ENCODE assay signal across 8 cellular contexts in the genomic region with DNA sequence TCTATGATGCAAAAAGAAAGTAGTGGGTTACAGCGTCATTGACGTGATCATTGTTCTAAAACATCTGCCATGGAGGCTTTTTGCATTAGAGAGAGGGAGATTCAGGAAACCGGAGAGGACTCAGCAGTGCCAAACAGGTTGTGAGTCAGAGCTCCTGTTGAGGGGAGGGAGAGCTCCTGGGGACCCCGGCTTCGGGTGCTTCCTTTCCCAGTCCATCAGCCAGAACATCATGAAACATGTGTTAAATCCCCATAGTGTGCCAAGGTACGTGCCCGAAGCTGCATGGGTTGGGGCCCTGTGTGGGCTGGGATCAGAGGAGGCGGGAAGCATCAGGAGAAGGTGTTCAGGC. TPM values are rescaled to one million over a fixed set of nuclear protein-coding genes. Genes with fewer than 3 reads are reported as not detected.
A peak's percentile ranks its signal among the peaks of the same experiment; 100 is the strongest.
DNase-seq lines count a peak whose midpoint lies in the region; ATAC-seq, FAIRE-seq and TF ChIP-seq lines count a peak whose summit lies in the region.

No MANE protein-coding gene starts in this region.

- POLR2A ChIA-PET in A549 (lab: Yijun Ruan, JAX): no interaction called here

- no peak overlapping the region for H3K27ac ChIP-seq in A549

- peak overlapping the region; percentile 86 for H3K27ac Mint-ChIP-seq in activated T-helper 2 cell treated with anti-CD3 and anti-CD28 coated beads, Interferon-gamma antibody, Interleukin-2, Interleukin-4, amounts not matched to agents 10 μg/mL and 5 μg/mL and 100 μg/mL, durations not matched to agents 14 hours and 24 hours and 36 hours

- no peaks in the 10 kb centered on the region for H3K4me1 ChIP-seq in A549

- peak overlapping the region; percentile 91; the same call in 1 of the 3 replicates for H3K4me2 ChIP-seq in A549

- no peaks in the 10 kb centered on the region for H3K9me3 ChIP-seq in A549

- peaks cover 43% of the 10 kb centered on the region for H3K27me3 Mint-ChIP-seq in activated T-helper 2 cell treated with anti-CD3 and anti-CD28 coated beads, Interferon-gamma antibody, Interleukin-2, Interleukin-4, amounts not matched to agents 10 μg/mL and 5 μg/mL and 100 μg/mL, durations not matched to agents 14 hours and 24 hours and 36 hours (ENCODE audit: low read depth)

- no peaks in the 10 kb centered on the region for H3K9me3 Mint-ChIP-seq in activated T-helper 2 cell treated with anti-CD3 and anti-CD28 coated beads, Interferon-gamma antibody, Interleukin-2, Interleukin-4, amounts not matched to agents 10 μg/mL and 5 μg/mL and 100 μg/mL, durations not matched to agents 14 hours and 24 hours and 36 hours

- no peak overlapping the region; the same call in 2 of the 3 replicates for H3K4me3 ChIP-seq in A549

- no peaks in the 10 kb centered on the region for H3K36me3 Mint-ChIP-seq in activated T-helper 2 cell treated with anti-CD3 and anti-CD28 coated beads, Interferon-gamma antibody, Interleukin-2, Interleukin-4, amounts not matched to agents 10 μg/mL and 5 μg/mL and 100 μg/mL, durations not matched to agents 14 hours and 24 hours and 36 hours (ENCODE audit: low read depth)

- no peak for TF ChIP-seq POLR2A in A549 (IDR thresholded peaks at IDR 0.05; ENCODE audit: low read length)

- peaks cover 24% of the 10 kb centered on the region for H3K4me1 Mint-ChIP-seq in activated T-helper 2 cell treated with anti-CD3 and anti-CD28 coated beads, Interferon-gamma antibody, Interleukin-2, Interleukin-4, amounts not matched to agents 10 μg/mL and 5 μg/mL and 100 μg/mL, durations not matched to agents 14 hours and 24 hours and 36 hours (ENCODE audit: low read depth)

- CTCF ChIA-PET in A549 (lab: Yijun Ruan, JAX): interaction anchor here (1.4 kb wide), 1 partner anchor 13 kb away, joined by 3 read pairs; no protein-coding TSS in a partner anchor

- no peak for TF ChIP-seq EP300 in A549 (IDR thresholded peaks at IDR 0.05)

- TF ChIP-seq CTCF in A549 (IDR thresholded peaks at IDR 0.05): no peak

- FAIRE-seq in A549 (lab: Jason Lieb, UNC): no peak

- no peak for ATAC-seq in A549
- ATAC-seq in HG02623 (IDR thresholded peaks at IDR 0.05; ENCODE audit: unreplicated experiment): peak; percentile 14
- no peak for ATAC-seq in HG02981 (IDR thresholded peaks at IDR 0.05; ENCODE audit: unreplicated experiment)

- intact Hi-C loops in activated T-helper 2 cell treated with anti-CD3 and anti-CD28 coated beads, Interferon-gamma antibody, Interleukin-2, Interleukin-4, amounts not matched to agents 10 μg/mL and 5 μg/mL and 100 μg/mL, durations not matched to agents 14 hours and 24 hours and 36 hours (cut with micrococcal nuclease): loop anchor here (1.0 to 5.0 kb wide), 3 partner anchors 44 to 81 kb away; no protein-coding TSS in a partner anchor

- no peak for TF ChIP-seq RAD21 in A549 (conservative IDR thresholded peaks at IDR 0.05 in 1 of 2, IDR thresholded peaks at IDR 0.05 in 1 of 2)

- peak overlapping the region; percentile 87 for H3K4me3 Mint-ChIP-seq in activated T-helper 2 cell treated with anti-CD3 and anti-CD28 coated beads, Interferon-gamma antibody, Interleukin-2, Interleukin-4, amounts not matched to agents 10 μg/mL and 5 μg/mL and 100 μg/mL, durations not matched to agents 14 hours and 24 hours and 36 hours (ENCODE audit: low read depth)

- no peak for DNase-seq in A549 (ENCODE audit: low read depth in 1 of 2, low spot score in 1 of 2)
- DNase-seq in activated T-helper 2 cell treated with anti-CD3 and anti-CD28 coated beads, Interferon-gamma antibody, Interleukin-2, Interleukin-4, amounts not matched to agents 10 μg/mL and 5 μg/mL and 100 μg/mL, durations not matched to agents 14 hours and 24 hours and 36 hours (ENCODE audit: low spot score): no peak
- DNase-seq in left kidney (ENCODE audit: low read depth, low spot score): peak; percentile 38
- DNase-seq in COLO668 (lab: John Stamatoyannopoulos, UW; ENCODE audit: unreplicated experiment): no peak
- no peak for DNase-seq in midbrain (lab: John Stamatoyannopoulos, UW)
- DNase-seq in NCI-H526 treated with DMSO at 0.1 percent for 48 hours (lab: John Stamatoyannopoulos, UW): no peak

- 55% methylated on average over 8 of the region's 8 CpGs for WGBS in A549 (ENCODE audit: missing lambda C conversion rate)

TF ChIP-seq in A549, 52 proteins besides CTCF, POLR2A, EP300 and RAD21:
- TF ChIP-seq HOXB5 (CRISPR knock-in tag; IDR thresholded peaks at IDR 0.05) (no peak), HOXA7 (CRISPR knock-in tag; IDR thresholded peaks at IDR 0.05) (no peak), BHLHE40 (IDR thresholded peaks at IDR 0.05; ENCODE audit: low read depth, low read length) (no peak), MAZ (IDR thresholded peaks at IDR 0.05; ENCODE audit: borderline replicate concordance, low read depth, low read length) (no peak), RFX5 (IDR thresholded peaks at IDR 0.05) (no peak), NPAS2 (CRISPR knock-in tag; IDR thresholded peaks at IDR 0.05; ENCODE audit: borderline replicate concordance) (no peak), FOSL2 (IDR thresholded peaks at IDR 0.05) (no peak), FOSL2 (CRISPR knock-in tag; IDR thresholded peaks at IDR 0.05) (no peak), HDAC2 (IDR thresholded peaks at IDR 0.05) (no peak), CHD2 (IDR thresholded peaks at IDR 0.05; ENCODE audit: low read length, partially characterized antibody) (no peak), ZNF302 (CRISPR knock-in tag; IDR thresholded peaks at IDR 0.05) (no peak), ESRRA (IDR thresholded peaks at IDR 0.05; ENCODE audit: borderline replicate concordance, low read length) (no peak), EHF (CRISPR knock-in tag; IDR thresholded peaks at IDR 0.05) (no peak), JUNB (IDR thresholded peaks at IDR 0.05) (no peak), ZSCAN20 (CRISPR knock-in tag; IDR thresholded peaks at IDR 0.05) (no peak), MAFK (IDR thresholded peaks at IDR 0.05; ENCODE audit: partially characterized antibody) (no peak), RCOR1 (IDR thresholded peaks at IDR 0.05; ENCODE audit: low read depth, low read length) (no peak)
- TF ChIP-seq, protein P1, sequence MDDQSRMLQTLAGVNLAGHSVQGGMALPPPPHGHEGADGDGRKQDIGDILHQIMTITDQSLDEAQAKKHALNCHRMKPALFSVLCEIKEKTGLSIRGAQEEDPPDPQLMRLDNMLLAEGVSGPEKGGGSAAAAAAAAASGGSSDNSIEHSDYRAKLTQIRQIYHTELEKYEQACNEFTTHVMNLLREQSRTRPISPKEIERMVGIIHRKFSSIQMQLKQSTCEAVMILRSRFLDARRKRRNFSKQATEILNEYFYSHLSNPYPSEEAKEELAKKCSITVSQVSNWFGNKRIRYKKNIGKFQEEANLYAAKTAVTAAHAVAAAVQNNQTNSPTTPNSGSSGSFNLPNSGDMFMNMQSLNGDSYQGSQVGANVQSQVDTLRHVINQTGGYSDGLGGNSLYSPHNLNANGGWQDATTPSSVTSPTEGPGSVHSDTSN (IDR thresholded peaks at IDR 0.05): no peak
- TF ChIP-seq, protein P2, sequence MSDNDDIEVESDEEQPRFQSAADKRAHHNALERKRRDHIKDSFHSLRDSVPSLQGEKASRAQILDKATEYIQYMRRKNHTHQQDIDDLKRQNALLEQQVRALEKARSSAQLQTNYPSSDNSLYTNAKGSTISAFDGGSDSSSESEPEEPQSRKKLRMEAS (IDR thresholded peaks at IDR 0.05): no peak
- TF ChIP-seq, protein P3, sequence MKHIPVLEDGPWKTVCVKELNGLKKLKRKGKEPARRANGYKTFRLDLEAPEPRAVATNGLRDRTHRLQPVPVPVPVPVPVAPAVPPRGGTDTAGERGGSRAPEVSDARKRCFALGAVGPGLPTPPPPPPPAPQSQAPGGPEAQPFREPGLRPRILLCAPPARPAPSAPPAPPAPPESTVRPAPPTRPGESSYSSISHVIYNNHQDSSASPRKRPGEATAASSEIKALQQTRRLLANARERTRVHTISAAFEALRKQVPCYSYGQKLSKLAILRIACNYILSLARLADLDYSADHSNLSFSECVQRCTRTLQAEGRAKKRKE (CRISPR knock-in tag; IDR thresholded peaks at IDR 0.05; ENCODE audit: low read depth): no peak

RNA-seq across cellular contexts. Expression of a gene that starts 0.8 kb away (rescaled TPM):
- 0.01 and 0.28 TPM in 2 replicates for polyA plus RNA-seq in A549 (2011; rRNA removed)
- polyA plus RNA-seq in A549 (2012; cell fraction: cytosol; rRNA removed): 0.01 TPM in 1 of 2 replicates, not detected in the other
- polyA plus RNA-seq in A549 (2012; cell fraction: nucleus; rRNA removed): not detected in 2 replicates
- polyA plus RNA-seq in A549 (2017; fragmentation: RNase III; extraction: RNeasy Plus Mini Kit Qiagen cat#74134 plus additional on column Dnase treatment): 0.05 to 0.09 TPM (median 0.08 TPM) in 3 replicates
- not detected in 2 replicates for polyA minus RNA-seq in A549 (2011; rRNA and poly(A)+ RNA removed)
- total RNA-seq in activated T-helper 2 cell treated with anti-CD3 and anti-CD28 coated beads, Interferon-gamma antibody, Interleukin-2, Interleukin-4, amounts not matched to agents 10 μg/mL and 5 μg/mL and 100 μg/mL, durations not matched to agents 14 hours and 24 hours and 36 hours: 1.8 TPM in 2 replicates
